In genomic region chr14:61380984-61381383, GRCh38 we compare ENCODE assay signal across 13 cellular contexts. TPM values are rescaled to one million over a fixed set of nuclear protein-coding genes. Genes with fewer than 3 reads are reported as not detected.
DNase-seq lines count a peak whose midpoint lies in the region; ATAC-seq and TF ChIP-seq lines count a peak whose summit lies in the region.
"Had no signal": no experiment of that assay in that cellular context is flagged by ENCODE, and none has a peak within 500 bp of the region (broad histone marks: within the 10 kb centered on the region; RNA-seq: fewer than 3 reads in every experiment).

No MANE protein-coding gene starts in this region.

- H3K36me3 Mint-ChIP-seq in MCF 10A (ENCODE audit: insufficient read depth, unreplicated experiment) = no peaks in the 10 kb centered on the region
- H3K36me3 Mint-ChIP-seq in central memory CD8-positive, alpha-beta T cell (ENCODE audit: insufficient read depth) = peaks cover 29% of the 10 kb centered on the region

- H3K27me3 ChIP-seq in breast epithelium (no peaks in the 10 kb centered on the region), smooth muscle cell (ENCODE audit: low read depth) (no peaks in the 10 kb centered on the region)

- H4K20me1 ChIP-seq in smooth muscle cell (ENCODE audit: low read depth) = no peaks in the 10 kb centered on the region

- H3K79me2 ChIP-seq in smooth muscle cell (ENCODE audit: low read depth) = no peaks in the 10 kb centered on the region

- H3K4me1 ChIP-seq in breast epithelium (no peaks in the 10 kb centered on the region), smooth muscle cell (ENCODE audit: low read depth) (no peaks in the 10 kb centered on the region)

- peak; percentile 35 for DNase-seq in MCF 10A (ENCODE audit: unreplicated experiment)
- no peak for DNase-seq in breast epithelium (ENCODE audit: low spot score in 2 of 2)
- peak; percentile 47 for DNase-seq in NCI-H69 (lab: John Stamatoyannopoulos, UW)
- no peak for DNase-seq in central memory CD8-positive, alpha-beta T cell (ENCODE audit: low spot score in 2 of 2)
- no peak for DNase-seq in smooth muscle cell (lab: John Stamatoyannopoulos, UW; ENCODE audit: unreplicated experiment)
- no peak for DNase-seq in hippocampal formation (lab: John Stamatoyannopoulos, UW)
- no peak for DNase-seq in NCI-H1436 (lab: John Stamatoyannopoulos, UW)
- DNase-seq in NCI-H748 (lab: John Stamatoyannopoulos, UW; ENCODE audit: unreplicated experiment) = no peak
- DNase-seq: foreskin fibroblast, Karpas-422, nephron progenitor cell had no signal

- ATAC-seq in central memory CD8-positive, alpha-beta T cell (replicated peaks; ENCODE audit: extremely low read depth, poor library complexity, severe bottlenecking) = no peak

- no peak overlapping the region for H2AFZ ChIP-seq in smooth muscle cell (ENCODE audit: low read depth)

- CTCF ChIA-PET in MCF 10A (lab: Yijun Ruan, JAX) = no interaction called here

- H3K4me3 ChIP-seq in breast epithelium (no peak overlapping the region), smooth muscle cell (no peak overlapping the region)
- H3K4me3 ChIP-seq: lung, SK-N-MC had no signal

- no peak for TF ChIP-seq POLR2A in breast epithelium (IDR thresholded peaks at IDR 0.05)

- TF ChIP-seq CTCF in MCF 10A (IDR thresholded peaks at IDR 0.05; ENCODE audit: unreplicated experiment) (no peak), breast epithelium (IDR thresholded peaks at IDR 0.05) (peak in 1 of 3 donors; percentile 12), smooth muscle cell (IDR thresholded peaks at IDR 0.05; ENCODE audit: borderline replicate concordance, insufficient read depth, poor library complexity, severe bottlenecking) (peak; percentile 17)

- BruUV-seq in MCF 10A (replicated peaks; lab: Mats Ljungman, UMichigan) = no TSS peak

- WGBS in smooth muscle cell (ENCODE audit: low lambda C conversion rate) = 80% methylated on average over 3 of the region's 3 CpGs

- H3K36me3 ChIP-seq in breast epithelium = no peaks in the 10 kb centered on the region
- H3K36me3 ChIP-seq in smooth muscle cell (ENCODE audit: low read depth) = no peaks in the 10 kb centered on the region

- POLR2A ChIA-PET in MCF 10A (lab: Yijun Ruan, JAX) = interaction anchor here (3.3 kb wide), 1 partner anchor 58 kb away, joined by 13 read pairs; no protein-coding TSS in a partner anchor

- H3K27ac Mint-ChIP-seq in MCF 10A (ENCODE audit: low read depth, unreplicated experiment) = no peak overlapping the region
- H3K27ac Mint-ChIP-seq in central memory CD8-positive, alpha-beta T cell (ENCODE audit: low read depth) = peak overlapping the region; percentile 87
- H3K27ac Mint-ChIP-seq: nephron progenitor cell had no signal

- H3K27me3 Mint-ChIP-seq in MCF 10A (ENCODE audit: insufficient read depth, unreplicated experiment) = no peaks in the 10 kb centered on the region
- no peaks in the 10 kb centered on the region for H3K27me3 Mint-ChIP-seq in central memory CD8-positive, alpha-beta T cell

- H3K9me3 Mint-ChIP-seq in MCF 10A (ENCODE audit: unreplicated experiment) = no peaks in the 10 kb centered on the region
- H3K9me3 Mint-ChIP-seq in central memory CD8-positive, alpha-beta T cell = no peaks in the 10 kb centered on the region

- no peak overlapping the region for H3K4me3 Mint-ChIP-seq in MCF 10A (ENCODE audit: unreplicated experiment)
- H3K4me3 Mint-ChIP-seq in central memory CD8-positive, alpha-beta T cell = no peak overlapping the region
- H3K4me3 Mint-ChIP-seq: nephron progenitor cell had no signal

- H3K9ac ChIP-seq in smooth muscle cell (ENCODE audit: low read depth) = no peak overlapping the region

- no peaks in the 10 kb centered on the region for H3K9me3 ChIP-seq in breast epithelium
- no peaks in the 10 kb centered on the region for H3K9me3 ChIP-seq in smooth muscle cell (replicated peaks; ENCODE audit: low read depth)

- H3K4me1 Mint-ChIP-seq in MCF 10A (ENCODE audit: insufficient read depth, unreplicated experiment) = peaks cover 6% of the 10 kb centered on the region
- H3K4me1 Mint-ChIP-seq in central memory CD8-positive, alpha-beta T cell = peaks cover 59% of the 10 kb centered on the region
- H3K4me1 Mint-ChIP-seq: nephron progenitor cell had no signal

- intact Hi-C loops in MCF 10A (cut with micrococcal nuclease) (no loop called here), breast epithelium (cut with DNase I; ENCODE audit: low total_unique reads) (no loop called here)

- H3F3A ChIP-seq in smooth muscle cell (ENCODE audit: low read depth) = no peaks in the 10 kb centered on the region

- no peak overlapping the region for H3K4me2 ChIP-seq in smooth muscle cell

- H3K27ac ChIP-seq in breast epithelium = no peak overlapping the region
- H3K27ac ChIP-seq in smooth muscle cell (ENCODE audit: low read depth) = no peak overlapping the region
- H3K27ac ChIP-seq: SK-N-MC had no signal

RNA-seq across cellular contexts. Expression of gene PRKCH, which starts 59.6 kb away (rescaled TPM):
- 10.4 and 12.4 TPM in 2 replicates for total RNA-seq in MCF 10A (2022)
- total RNA-seq in breast epithelium = 10 to 100 TPM; 27.0 to 41.3 (median 34.0) TPM
- 4.9 and 7.6 TPM in 2 replicates for total RNA-seq in smooth muscle cell
- polyA plus RNA-seq in smooth muscle cell = 1.5 and 7.1 TPM in 2 replicates

Comparison
In these comparisons a context has a peak if more than half of its experiments do, and no peak if none do; other contexts are left out.
1. DNase-seq: peak in MCF 10A (single experiment) and NCI-H69 (single experiment); none in breast epithelium (0 of 2), central memory CD8-positive, alpha-beta T cell (0 of 2), smooth muscle cell (single experiment), hippocampal formation (0 of 2), NCI-H1436 (single experiment) and NCI-H748 (single experiment).